In the genomic region with DNA sequence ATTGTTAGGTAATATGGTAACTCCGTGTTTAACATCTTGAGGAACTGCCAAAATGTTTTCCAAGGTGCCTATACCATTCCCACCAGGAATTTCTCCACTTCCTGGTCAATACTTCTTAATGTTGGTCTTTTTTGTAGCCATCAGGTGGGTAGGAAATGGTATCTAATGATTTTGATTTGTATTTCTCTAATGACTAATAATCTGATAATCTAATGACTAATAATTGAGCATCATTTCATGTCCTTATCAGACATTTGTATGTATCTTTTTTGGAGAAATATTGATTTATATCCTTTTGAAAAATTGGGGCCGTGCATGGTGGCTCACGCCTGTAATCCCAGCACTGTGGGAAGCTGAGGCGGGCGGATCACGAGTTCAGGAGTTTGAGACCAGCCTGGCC, we compare ENCODE assay signal across 17 cellular contexts. TPM values are rescaled to one million over a fixed set of nuclear protein-coding genes. Genes with fewer than 3 reads are reported as not detected.
A peak's percentile ranks its signal among the peaks of the same experiment; 100 is the strongest.
DNase-seq lines count a peak whose midpoint lies in the region; ATAC-seq, FAIRE-seq and TF ChIP-seq lines count a peak whose summit lies in the region.
"Had no signal": no experiment of that assay in that cellular context is flagged by ENCODE, and none has a peak within 500 bp of the region (broad histone marks: within the 10 kb centered on the region; RNA-seq: fewer than 3 reads in every experiment).

No MANE protein-coding gene starts in this region.

- TF ChIP-seq POLR2A in A549 (IDR thresholded peaks at IDR 0.05; ENCODE audit: low read length) (no peak), HCT116 (IDR thresholded peaks at IDR 0.05; ENCODE audit: borderline replicate concordance, extremely low read depth, insufficient read depth, insufficient read length) (no peak)

- no peak overlapping the region for H3K14ac ChIP-seq in trophoblast cell (ENCODE audit: low read length)

- H3K9me3 ChIP-seq in A549 (no peaks in the 10 kb centered on the region), HCT116 (ENCODE audit: control insufficient read depth in 1 of 2, insufficient read depth in 1 of 2, low read depth in 1 of 2, low read length in 2 of 2) (no peaks in the 10 kb centered on the region), T-helper 17 cell (ENCODE audit: control insufficient read depth, low read length, poor library complexity, severe bottlenecking) (no peaks in the 10 kb centered on the region), trophoblast cell (ENCODE audit: insufficient read depth, low read depth, low read length) (no peaks in the 10 kb centered on the region)

- no TSS peak for BruUV-seq in HCT116 (replicated peaks; lab: Mats Ljungman, UMichigan)

- no peak overlapping the region for H2BK120ac ChIP-seq in trophoblast cell (ENCODE audit: insufficient read depth, low read length, poor library complexity)

- H4K12ac ChIP-seq in trophoblast cell (ENCODE audit: low read depth, low read length) = no peak overlapping the region

- TF ChIP-seq CTCF in A549 (IDR thresholded peaks at IDR 0.05) (no peak), HCT116 (IDR thresholded peaks at IDR 0.05 in 2 of 3, conservative IDR thresholded peaks at IDR 0.05 in 1 of 3; ENCODE audit: borderline replicate concordance in 1 of 3, insufficient read depth in 1 of 3, low read depth in 2 of 3, low read length in 2 of 3) (no peak), foreskin keratinocyte (conservative IDR thresholded peaks at IDR 0.05) (no peak)

- H3K36me3 Mint-ChIP-seq in T-helper 17 cell (ENCODE audit: low read depth) = peaks cover 2% of the 10 kb centered on the region
- H3K36me3 Mint-ChIP-seq in stimulated activated memory B cell treated with anti-CD40 and anti-IgM and Interleukin-4, amounts not matched to agents 10 μg/mL and 1 μg/mL and 100 μg/mL, for 72 hours = peaks cover 7% of the 10 kb centered on the region

- RAD21 ChIA-PET in HCT116 (lab: Charles Lee; ENCODE audit: low non-redundant PET in 1 of 2, low total read pairs in 2 of 2, uncharacterized antibody in 2 of 2, unreplicated experiment in 2 of 2) = no interaction called here

- H3K4me3 Mint-ChIP-seq in T-helper 17 cell = no peak overlapping the region
- no peak overlapping the region for H3K4me3 Mint-ChIP-seq in stimulated activated memory B cell treated with anti-CD40 and anti-IgM and Interleukin-4, amounts not matched to agents 10 μg/mL and 1 μg/mL and 100 μg/mL, for 72 hours
- H3K4me3 Mint-ChIP-seq: CD4-positive, alpha-beta T cell; H9 had no signal

- no peaks in the 10 kb centered on the region for H3K79me1 ChIP-seq in trophoblast cell (ENCODE audit: low read length)

- H3K4me2 ChIP-seq in A549 = peak overlapping the region; percentile 56; the same call in 1 of the 3 replicates
- H3K4me2 ChIP-seq in HCT116 (ENCODE audit: low read length) = 0 out of 2 replicates have a peak overlapping the region, but pooled peaks have one; percentile 34
- H3K4me2 ChIP-seq in trophoblast cell (ENCODE audit: low read length) = no peak overlapping the region

- no peaks in the 10 kb centered on the region for H3K27me3 Mint-ChIP-seq in T-helper 17 cell
- no peaks in the 10 kb centered on the region for H3K27me3 Mint-ChIP-seq in stimulated activated memory B cell treated with anti-CD40 and anti-IgM and Interleukin-4, amounts not matched to agents 10 μg/mL and 1 μg/mL and 100 μg/mL, for 72 hours
- H3K27me3 Mint-ChIP-seq: CD4-positive, alpha-beta T cell had no signal

- no peak for FAIRE-seq in A549 (lab: Jason Lieb, UNC)
- FAIRE-seq: D721Med, G401.6, GM19239, H1, HepG2 had no signal

- peak overlapping the region; percentile 55 for H3K4ac ChIP-seq in trophoblast cell (ENCODE audit: low read depth, low read length)

- H3K9ac ChIP-seq in HCT116 (ENCODE audit: low read length) (no peak overlapping the region), trophoblast cell (ENCODE audit: low read length) (no peak overlapping the region)

- H3K36me3 ChIP-seq in HCT116 (ENCODE audit: control insufficient read depth in 1 of 2, insufficient read depth in 2 of 2, low read length in 2 of 2) (no peaks in the 10 kb centered on the region), trophoblast cell (ENCODE audit: control insufficient read depth in 1 of 2, insufficient read depth in 2 of 2, low read length in 2 of 2) (peaks cover 0 to 1% of the 10 kb centered on the region in 2 experiments)

- no peak overlapping the region for H2AK5ac ChIP-seq in trophoblast cell (ENCODE audit: low read length)

- H3K9me3 Mint-ChIP-seq in stimulated activated memory B cell treated with anti-CD40 and anti-IgM and Interleukin-4, amounts not matched to agents 10 μg/mL and 1 μg/mL and 100 μg/mL, for 72 hours = no peaks in the 10 kb centered on the region
- H3K9me3 Mint-ChIP-seq: CD4-positive, alpha-beta T cell; H9 had no signal

- no peak overlapping the region for H3K23ac ChIP-seq in trophoblast cell (ENCODE audit: low read length)

- H3K27ac Mint-ChIP-seq in T-helper 17 cell = peak overlapping the region; percentile 61
- H3K27ac Mint-ChIP-seq in stimulated activated memory B cell treated with anti-CD40 and anti-IgM and Interleukin-4, amounts not matched to agents 10 μg/mL and 1 μg/mL and 100 μg/mL, for 72 hours = no peak overlapping the region

- H3K27me3 ChIP-seq in HCT116 (ENCODE audit: insufficient read depth, low read length) = no peaks in the 10 kb centered on the region
- no peaks in the 10 kb centered on the region for H3K27me3 ChIP-seq in trophoblast cell (ENCODE audit: insufficient read depth, low read length)
- no peaks in the 10 kb centered on the region for H3K27me3 ChIP-seq in foreskin keratinocyte

- H4K8ac ChIP-seq in trophoblast cell (ENCODE audit: low read depth, low read length) = no peak overlapping the region

- H3K79me2 ChIP-seq in HCT116 (ENCODE audit: insufficient read depth, low read length) (peaks cover 97% of the 10 kb centered on the region), trophoblast cell (ENCODE audit: control insufficient read depth, insufficient read depth, low read length, poor library complexity) (no peaks in the 10 kb centered on the region)

- H4K91ac ChIP-seq in trophoblast cell (ENCODE audit: low read depth, low read length) = no peak overlapping the region

- TF ChIP-seq RAD21 in A549 (conservative IDR thresholded peaks at IDR 0.05 in 1 of 2, IDR thresholded peaks at IDR 0.05 in 1 of 2) (no peak), HCT116 (IDR thresholded peaks at IDR 0.05; ENCODE audit: low read depth) (no peak)

- peaks cover 3% of the 10 kb centered on the region; the same call in 1 of the 2 replicates for H4K20me1 ChIP-seq in HCT116 (ENCODE audit: insufficient read depth)

- ATAC-seq in A549 (no peak), HCT116 (no peak), T-helper 17 cell (no peak), foreskin keratinocyte (no peak)
- ATAC-seq in stimulated activated memory B cell treated with anti-CD40 and anti-IgM and Interleukin-4, amounts not matched to agents 10 μg/mL and 1 μg/mL and 100 μg/mL, for 72 hours = no peak
- ATAC-seq: HepG2 had no signal

- POLR2A ChIA-PET in A549 (lab: Yijun Ruan, JAX) (no interaction called here), HCT116 (lab: Charles Lee) (no interaction called here)

- H3K4me3 ChIP-seq in A549 (no peak overlapping the region), HCT116 (replicated peaks in 1 of 2; ENCODE audit: low read depth in 1 of 2, low read length in 2 of 2) (no peak overlapping the region), trophoblast cell (ENCODE audit: low read depth, low read length) (no peak overlapping the region)

- H3K27ac ChIP-seq in A549 = peak overlapping the region in 1 of 2 experiments; percentile 3; a peak in 2 of 6 replicates
- H3K27ac ChIP-seq in HCT116 (ENCODE audit: low read depth, low read length) = no peak overlapping the region
- no peak overlapping the region for H3K27ac ChIP-seq in trophoblast cell (ENCODE audit: low read depth, low read length)
- no peak overlapping the region for H3K27ac ChIP-seq in foreskin keratinocyte
- H3K27ac ChIP-seq: C4-2B had no signal

- CTCF ChIA-PET in A549 (lab: Yijun Ruan, JAX) (no interaction called here), HCT116 (lab: Charles Lee) (no interaction called here)

- H2BK5ac ChIP-seq in trophoblast cell (ENCODE audit: low read depth, low read length, poor library complexity) = no peak overlapping the region

- peaks cover 23% of the 10 kb centered on the region for H3K4me1 Mint-ChIP-seq in T-helper 17 cell
- H3K4me1 Mint-ChIP-seq in stimulated activated memory B cell treated with anti-CD40 and anti-IgM and Interleukin-4, amounts not matched to agents 10 μg/mL and 1 μg/mL and 100 μg/mL, for 72 hours = peaks cover 29% of the 10 kb centered on the region
- H3K4me1 Mint-ChIP-seq: H9 had no signal

- 95% methylated on average over 6 of the region's 6 CpGs for WGBS in A549 (ENCODE audit: missing lambda C conversion rate)
- no CpG with 5 or more reads among the region's 6 CpGs for WGBS in trophoblast cell (ENCODE audit: extremely low coverage, insufficient coverage, insufficient read length)

- TF ChIP-seq EP300 in A549 (IDR thresholded peaks at IDR 0.05) = no peak

- H3K4me1 ChIP-seq in A549 (peaks cover 81% of the 10 kb centered on the region), HCT116 (ENCODE audit: control insufficient read depth in 1 of 2, insufficient read depth in 2 of 2, low read length in 2 of 2) (peaks cover 44 to 65% of the 10 kb centered on the region in 2 experiments), trophoblast cell (ENCODE audit: control insufficient read depth in 1 of 2, insufficient read depth in 2 of 2, low read length in 2 of 2) (no peaks in the 10 kb centered on the region), foreskin keratinocyte (peaks cover 32% of the 10 kb centered on the region)

- H2AFZ ChIP-seq in HCT116 (ENCODE audit: low read depth, low read length, poor library complexity, severe bottlenecking) = no peak overlapping the region
- H2AFZ ChIP-seq in trophoblast cell (ENCODE audit: insufficient read depth, low read length, poor library complexity) = no peak overlapping the region

- no peak overlapping the region for H2BK12ac ChIP-seq in trophoblast cell (ENCODE audit: low read length)

- intact Hi-C loops in HCT116 (cut with micrococcal nuclease) = no loop called here

- no peaks in the 10 kb centered on the region for H3K9me2 ChIP-seq in HCT116 (ENCODE audit: insufficient read depth)

- H3K18ac ChIP-seq in trophoblast cell (ENCODE audit: low read length) = no peak overlapping the region

- DNase-seq in A549 (ENCODE audit: low read depth in 1 of 2, low spot score in 1 of 2) (no peak), HCT116 (ENCODE audit: low read depth, low spot score) (no peak), T-helper 17 cell (no peak), trophoblast cell (no peak), hypothalamus (lab: John Stamatoyannopoulos, UW) (no peak), foreskin keratinocyte (no peak)
- DNase-seq: AML-193; Caco-2; CD4-positive, alpha-beta T cell; H9 had no signal

RNA-seq across cellular contexts. Expression of a gene that starts 38.8 kb away (rescaled TPM):
- polyA plus RNA-seq in A549 (2011; rRNA removed) (25.3 and 33.1 TPM in 2 replicates), A549 (2017; fragmentation: RNase III; extraction: RNeasy Plus Mini Kit Qiagen cat#74134 plus additional on column Dnase treatment) (15.1 to 15.7 TPM (median 15.2 TPM) in 3 replicates), foreskin keratinocyte (19.6 and 22.0 TPM in 2 replicates)
- polyA plus RNA-seq in A549 (2012; cell fraction: cytosol; rRNA removed) = 6.6 and 7.7 TPM in 2 replicates
- 8.5 and 10.9 TPM in 2 replicates for polyA plus RNA-seq in A549 (2012; cell fraction: nucleus; rRNA removed)
- polyA minus RNA-seq in A549 (2011; rRNA and poly(A)+ RNA removed) = 47.4 and 54.3 TPM in 2 replicates
- total RNA-seq in HCT116 (2021; ENCODE audit: unreplicated experiment) (81.0 TPM), T-helper 17 cell (10 to 100 TPM; 59.0 to 71.4 TPM), foreskin keratinocyte (79.5 and 85.7 TPM in 2 replicates)
- polyA plus RNA-seq in HCT116 (2012) = 18.8 and 28.1 TPM in 2 replicates
- polyA plus RNA-seq in trophoblast cell (2013) = 26.7 and 28.1 TPM in 2 replicates
